ENCODE assay signal across 17 cellular contexts in the genomic region with DNA sequence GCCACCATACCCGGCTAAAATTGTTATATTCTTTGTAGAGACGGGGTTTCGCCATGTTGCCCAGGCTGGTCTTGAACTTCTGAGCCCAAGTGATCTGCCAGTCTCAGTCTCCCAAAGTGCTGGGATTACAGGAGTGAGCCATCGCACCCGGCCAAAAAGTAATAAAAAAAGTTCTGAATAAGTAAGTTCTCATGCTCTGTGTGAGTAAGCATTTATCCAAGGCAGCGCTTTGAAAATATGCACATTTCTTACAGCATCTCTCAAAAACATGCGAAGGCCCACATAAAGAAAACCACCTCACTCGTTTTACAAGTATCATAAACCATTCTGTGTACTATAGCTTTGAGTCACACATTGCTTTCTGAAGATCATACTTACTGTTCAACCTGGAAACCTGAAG. TPM values are rescaled to one million over a fixed set of nuclear protein-coding genes. Genes with fewer than 3 reads are reported as not detected.
DNase-seq lines count a peak whose midpoint lies in the region; ATAC-seq lines count a peak whose summit lies in the region.
"Had no signal": no experiment of that assay in that cellular context is flagged by ENCODE, and none has a peak within 500 bp of the region (broad histone marks: within the 10 kb centered on the region; RNA-seq: fewer than 3 reads in every experiment).

No MANE protein-coding gene starts in this region.

- ATAC-seq in activated CD8-positive, alpha-beta memory T cell treated with anti-CD3 and anti-CD28 coated beads, Interleukin-2, amount 10 ng/mL, durations not matched to agents 7 days and 5 days = peak; percentile 65
- ATAC-seq in GM21390 (IDR thresholded peaks at IDR 0.05; ENCODE audit: unreplicated experiment) = no peak

- CTCF ChIA-PET in activated CD8-positive, alpha-beta memory T cell treated with anti-CD3 and anti-CD28 coated beads, Interleukin-2, amount 10 ng/mL, durations not matched to agents 7 days and 5 days (lab: Charles Lee) = interaction anchor here (1.2 kb wide), 1 partner anchor 29 kb away, joined by 3 read pairs; no protein-coding TSS in a partner anchor
- CTCF ChIA-PET in activated CD4-positive, alpha-beta memory T cell treated with anti-CD3 and anti-CD28 coated beads, Interleukin-2, amount 10 ng/mL, durations not matched to agents 7 days and 5 days (lab: Charles Lee) = no interaction called here

- H3K4me3 Mint-ChIP-seq in activated CD8-positive, alpha-beta memory T cell treated with anti-CD3 and anti-CD28 coated beads, Interleukin-2, amount 10 ng/mL, durations not matched to agents 7 days and 5 days = no peak overlapping the region
- H3K4me3 Mint-ChIP-seq in activated CD4-positive, alpha-beta memory T cell treated with anti-CD3 and anti-CD28 coated beads, Interleukin-2, amount 10 ng/mL, durations not matched to agents 7 days and 5 days = no peak overlapping the region
- H3K4me3 Mint-ChIP-seq: CD14-positive monocyte had no signal

- H3K36me3 Mint-ChIP-seq in activated CD8-positive, alpha-beta memory T cell treated with anti-CD3 and anti-CD28 coated beads, Interleukin-2, amount 10 ng/mL, durations not matched to agents 7 days and 5 days = peaks cover 64% of the 10 kb centered on the region
- H3K36me3 Mint-ChIP-seq in activated CD4-positive, alpha-beta memory T cell treated with anti-CD3 and anti-CD28 coated beads, Interleukin-2, amount 10 ng/mL, durations not matched to agents 7 days and 5 days (ENCODE audit: low read depth) = peaks cover 64% of the 10 kb centered on the region

- H3K9me3 Mint-ChIP-seq in activated CD8-positive, alpha-beta memory T cell treated with anti-CD3 and anti-CD28 coated beads, Interleukin-2, amount 10 ng/mL, durations not matched to agents 7 days and 5 days (ENCODE audit: low read depth) = no peaks in the 10 kb centered on the region
- no peaks in the 10 kb centered on the region for H3K9me3 Mint-ChIP-seq in activated CD4-positive, alpha-beta memory T cell treated with anti-CD3 and anti-CD28 coated beads, Interleukin-2, amount 10 ng/mL, durations not matched to agents 7 days and 5 days
- H3K9me3 Mint-ChIP-seq: CD14-positive monocyte had no signal

- peaks cover 40% of the 10 kb centered on the region for H3K4me1 Mint-ChIP-seq in activated CD8-positive, alpha-beta memory T cell treated with anti-CD3 and anti-CD28 coated beads, Interleukin-2, amount 10 ng/mL, durations not matched to agents 7 days and 5 days
- peaks cover 53% of the 10 kb centered on the region for H3K4me1 Mint-ChIP-seq in activated CD4-positive, alpha-beta memory T cell treated with anti-CD3 and anti-CD28 coated beads, Interleukin-2, amount 10 ng/mL, durations not matched to agents 7 days and 5 days

- DNase-seq in activated CD8-positive, alpha-beta memory T cell treated with anti-CD3 and anti-CD28 coated beads, Interleukin-2, amount 10 ng/mL, durations not matched to agents 7 days and 5 days = no peak
- no peak for DNase-seq in activated CD8-positive, alpha-beta memory T cell treated with anti-CD3 and anti-CD28 coated beads, Interleukin-2, amount 50 U/mL, for 48 hours
- DNase-seq in EL (peak; percentile 60), iris pigment epithelial cell (ENCODE audit: low read depth) (peak; percentile 72), NCI-H1930 (lab: John Stamatoyannopoulos, UW) (no peak), iPS-NIHi11 (ENCODE audit: low spot score) (no peak)
- DNase-seq in activated CD4-positive, alpha-beta memory T cell treated with anti-CD3 and anti-CD28 coated beads, Interleukin-2, amount 10 ng/mL, durations not matched to agents 7 days and 5 days = no peak
- DNase-seq: GDM1; hypothalamus; kidney; MV-4-11; NCI-H187; NCI-H774; SHP77 treated with DMSO at 0.1 percent for 48 hours; stimulated activated CD8-positive, alpha-beta memory T cell treated with anti-CD3 and anti-CD28 coated beads, Interleukin-4, amount 100 ng/mL, for 48 hours had no signal

- peak overlapping the region; percentile 65 for H3K27ac Mint-ChIP-seq in activated CD8-positive, alpha-beta memory T cell treated with anti-CD3 and anti-CD28 coated beads, Interleukin-2, amount 10 ng/mL, durations not matched to agents 7 days and 5 days
- peak overlapping the region; percentile 75 for H3K27ac Mint-ChIP-seq in activated CD4-positive, alpha-beta memory T cell treated with anti-CD3 and anti-CD28 coated beads, Interleukin-2, amount 10 ng/mL, durations not matched to agents 7 days and 5 days

- POLR2A ChIA-PET in activated CD4-positive, alpha-beta memory T cell treated with anti-CD3 and anti-CD28 coated beads, Interleukin-2, amount 10 ng/mL, durations not matched to agents 7 days and 5 days (lab: Charles Lee) = interaction anchor here (2.3 kb wide), 1 partner anchor 11 kb away, joined by 11 read pairs; a partner anchor contains a TSS

- H3K27me3 Mint-ChIP-seq in activated CD8-positive, alpha-beta memory T cell treated with anti-CD3 and anti-CD28 coated beads, Interleukin-2, amount 10 ng/mL, durations not matched to agents 7 days and 5 days = no peaks in the 10 kb centered on the region
- H3K27me3 Mint-ChIP-seq in activated CD4-positive, alpha-beta memory T cell treated with anti-CD3 and anti-CD28 coated beads, Interleukin-2, amount 10 ng/mL, durations not matched to agents 7 days and 5 days = no peaks in the 10 kb centered on the region

RNA-seq across cellular contexts. Expression of a gene that starts 8.6 kb away (rescaled TPM):
- 10 to 100 TPM; 90.6 to 92.3 TPM for total RNA-seq in activated CD8-positive, alpha-beta memory T cell treated with anti-CD3 and anti-CD28 coated beads, Interleukin-2, amount 10 ng/mL, durations not matched to agents 7 days and 5 days
- total RNA-seq in activated CD4-positive, alpha-beta memory T cell treated with anti-CD3 and anti-CD28 coated beads, Interleukin-2, amount 10 ng/mL, durations not matched to agents 7 days and 5 days = 100 to 1,000 TPM; 107 to 112 TPM

RNA-seq across cellular contexts. Expression of a gene that starts 11.6 kb away (rescaled TPM):
- total RNA-seq in activated CD8-positive, alpha-beta memory T cell treated with anti-CD3 and anti-CD28 coated beads, Interleukin-2, amount 10 ng/mL, durations not matched to agents 7 days and 5 days = 10 to 100 TPM; 68.6 to 78.2 TPM
- 10 to 100 TPM; 84.3 to 85.2 TPM for total RNA-seq in activated CD4-positive, alpha-beta memory T cell treated with anti-CD3 and anti-CD28 coated beads, Interleukin-2, amount 10 ng/mL, durations not matched to agents 7 days and 5 days

Comparison
In these comparisons a context has a peak if more than half of its experiments do, and no peak if none do; other contexts are left out.
1. DNase-seq: peak in EL (single experiment) and iris pigment epithelial cell (single experiment); none in activated CD8-positive, alpha-beta memory T cell treated with anti-CD3 and anti-CD28 coated beads, Interleukin-2, amount 10 ng/mL, durations not matched to agents 7 days and 5 days (single experiment), activated CD8-positive, alpha-beta memory T cell treated with anti-CD3 and anti-CD28 coated beads, Interleukin-2, amount 50 U/mL, for 48 hours (single experiment), activated CD4-positive, alpha-beta memory T cell treated with anti-CD3 and anti-CD28 coated beads, Interleukin-2, amount 10 ng/mL, durations not matched to agents 7 days and 5 days (single experiment), NCI-H1930 (0 of 2) and iPS-NIHi11 (single experiment).